In the genomic region with DNA sequence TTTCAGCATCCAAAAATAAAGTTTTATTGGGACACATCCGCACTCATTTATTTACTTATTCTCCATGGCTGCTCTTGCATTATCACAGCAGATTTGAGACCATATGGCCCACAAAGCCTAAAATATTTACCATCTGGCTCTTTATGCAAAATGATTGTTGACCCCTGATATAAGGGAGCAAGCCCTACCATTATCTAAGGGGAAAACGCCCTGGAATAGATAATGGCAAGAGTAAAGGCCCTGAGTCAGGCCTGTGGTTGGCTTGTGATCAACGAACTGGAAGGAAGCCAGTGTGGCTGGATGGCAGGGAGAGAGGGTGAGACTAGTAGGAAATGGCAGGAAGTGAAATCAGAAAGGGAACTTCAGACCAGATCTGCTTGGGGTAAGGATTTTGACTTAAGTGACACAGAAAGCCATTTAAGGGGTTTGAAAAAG, we compare ENCODE assay signal across 8 cellular contexts. TPM values are rescaled to one million over a fixed set of nuclear protein-coding genes. Genes with fewer than 3 reads are reported as not detected.
A peak's percentile ranks its signal among the peaks of the same experiment; 100 is the strongest.
DNase-seq lines count a peak whose midpoint lies in the region; ATAC-seq, FAIRE-seq and TF ChIP-seq lines count a peak whose summit lies in the region.

No MANE protein-coding gene starts in this region.

- intact Hi-C loops in pancreas (cut with DNase I), result loop anchor here in 1 of 3 donors (5.0 kb wide), 1 partner anchor 125 kb away; no protein-coding TSS in a partner anchor

- 48 to 52% methylated on average over 3 of the region's 3 CpGs for WGBS in pancreas, 2 donors

- H3K9me3 ChIP-seq in pancreas, result no peaks in the 10 kb centered on the region

- H3K27me3 ChIP-seq in pancreas, result no peaks in the 10 kb centered on the region

- no peaks in the 10 kb centered on the region for H3K4me1 ChIP-seq in pancreas

- DNase-seq in GM03348 (ENCODE audit: low spot score) (peak; percentile 41), NCI-H524 treated with DMSO at 0.1 percent for 48 hours (lab: John Stamatoyannopoulos, UW) (peak; percentile 98), cerebellum (ENCODE audit: low spot score) (peak; percentile 17), pancreas (peak in 4 of 6 donors; percentile 9 to 43 (median 20)), occipital lobe (lab: John Stamatoyannopoulos, UW) (no peak)

- H3K36me3 ChIP-seq in pancreas, result no peaks in the 10 kb centered on the region

- FAIRE-seq in pancreas (lab: Jason Lieb, UNC), result no peak

- H3K27ac ChIP-seq in pancreas, result no peak overlapping the region

- TF ChIP-seq CTCF in pancreas (IDR thresholded peaks at IDR 0.05), result no peak

- H3K4me3 ChIP-seq in pancreas, result no peak overlapping the region

- ATAC-seq in pancreas (peak in 3 of 4 donors; percentile 44 to 78 (median 76)), HG03520 (IDR thresholded peaks at IDR 0.05; ENCODE audit: unreplicated experiment) (no peak), HG03460 (IDR thresholded peaks at IDR 0.05; ENCODE audit: unreplicated experiment) (no peak), HG02885 (IDR thresholded peaks at IDR 0.05; ENCODE audit: poor library complexity, unreplicated experiment) (no peak)

RNA-seq across cellular contexts. Expression of a gene that starts 24.6 kb away (rescaled TPM):
- total RNA-seq in cerebellum, result 158 TPM
- 10 to 100 TPM in 3 of 6 donors, 1 to 10 TPM in 3; 6.6 to 15.8 (median 9.9) TPM for total RNA-seq in pancreas
- 10 to 100 TPM; 20.1 to 31.8 TPM for polyA plus RNA-seq in pancreas
- total RNA-seq in occipital lobe, result 148 TPM

RNA-seq across cellular contexts. Expression of a gene that starts 34.2 kb away (rescaled TPM):
- 48.5 TPM for total RNA-seq in cerebellum
- 10 to 100 TPM in 2 of 6 donors, 1 to 10 TPM in 4; 2.4 to 18.4 (median 6.7) TPM for total RNA-seq in pancreas
- polyA plus RNA-seq in pancreas, result 10 to 100 TPM; 16.2 to 67.5 TPM
- total RNA-seq in occipital lobe, result 30.6 TPM

Comparison
In these comparisons a context has a peak if more than half of its experiments do, and no peak if none do; other contexts are left out.
1. ATAC-seq: peak in pancreas (3 of 4); none in HG03520 (single experiment), HG03460 (single experiment) and HG02885 (single experiment).